14 cellular contexts compared by ENCODE assay signal in the genomic region with DNA sequence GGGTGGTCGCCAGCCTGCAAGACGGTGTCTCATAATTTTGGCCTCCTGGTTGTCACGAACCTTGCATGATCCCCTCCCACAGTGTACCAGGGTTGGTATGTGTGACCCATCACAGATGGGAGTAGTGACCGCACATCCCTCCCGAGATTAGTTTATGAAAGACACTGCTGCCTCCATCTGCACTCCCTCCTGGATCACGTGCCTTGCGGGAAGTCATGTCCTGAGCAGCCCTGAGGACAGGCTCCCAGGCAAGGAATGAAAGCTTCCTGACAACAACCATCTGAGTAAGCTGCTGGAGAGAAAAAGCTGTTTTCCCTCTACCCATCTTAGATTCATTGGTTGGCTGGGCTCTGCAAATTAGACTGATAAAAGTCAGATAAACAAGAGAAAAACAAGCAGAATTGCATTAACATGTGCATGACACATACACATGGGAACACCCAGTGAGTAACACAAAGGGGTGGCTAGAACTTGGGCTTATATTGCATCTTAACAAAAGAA. TPM values are rescaled to one million over a fixed set of nuclear protein-coding genes. Genes with fewer than 3 reads are reported as not detected.
DNase-seq lines count a peak whose midpoint lies in the region; ATAC-seq, FAIRE-seq and TF ChIP-seq lines count a peak whose summit lies in the region.
"Had no signal": no experiment of that assay in that cellular context is flagged by ENCODE, and none has a peak within 500 bp of the region (broad histone marks: within the 10 kb centered on the region; RNA-seq: fewer than 3 reads in every experiment).

No MANE protein-coding gene starts in this region.

- H2BK120ac ChIP-seq in H1 (replicated peaks; ENCODE audit: low read depth, low read length): no peak overlapping the region

- TF ChIP-seq EP300 in H1 (IDR thresholded peaks at IDR 0.05; ENCODE audit: borderline replicate concordance in 1 of 2, low read depth in 2 of 2, low read length in 2 of 2) (no peak), transverse colon (IDR thresholded peaks at IDR 0.05; ENCODE audit: low read depth) (no peak)

- H3K36me3 ChIP-seq in H1 (ENCODE audit: control insufficient read depth in 2 of 4, insufficient read depth in 4 of 4, low read length in 3 of 4): no peaks in the 10 kb centered on the region
- no peaks in the 10 kb centered on the region for H3K36me3 ChIP-seq in transverse colon

- H2BK12ac ChIP-seq in H1 (ENCODE audit: low read depth, low read length): no peak overlapping the region

- no peaks in the 10 kb centered on the region for H3K36me3 Mint-ChIP-seq in CD4-positive, alpha-beta T cell (ENCODE audit: low read depth)
- H3K36me3 Mint-ChIP-seq: memory B cell; stimulated activated memory B cell treated with anti-CD40 and anti-IgM and Interleukin-4, amounts not matched to agents 10 μg/mL and 1 μg/mL and 100 μg/mL, for 72 hours had no signal

- no peak overlapping the region for H4K5ac ChIP-seq in H1 (ENCODE audit: insufficient read length, low read depth, low read length)

- no peak overlapping the region for H2BK5ac ChIP-seq in H1 (ENCODE audit: low read depth, low read length)

- no peak overlapping the region for H3K56ac ChIP-seq in H1 (replicated peaks; ENCODE audit: insufficient read length, low read depth, low read length)

- no peak overlapping the region for H2AK5ac ChIP-seq in H1 (ENCODE audit: low read depth, low read length)

- no peak overlapping the region for H3K4ac ChIP-seq in H1 (replicated peaks; ENCODE audit: insufficient read length, low read depth, low read length)

- H3K79me2 ChIP-seq in H1 (ENCODE audit: control insufficient read depth in 1 of 2, insufficient read depth in 2 of 2, low read length in 2 of 2): no peaks in the 10 kb centered on the region

- peaks cover 25% of the 10 kb centered on the region for H3K27me3 Mint-ChIP-seq in CD4-positive, alpha-beta T cell

- H2BK15ac ChIP-seq in H1 (ENCODE audit: low read length): no peak overlapping the region

- H3K23me2 ChIP-seq in H1 (ENCODE audit: low read depth, low read length): no peaks in the 10 kb centered on the region

- H3K27ac Mint-ChIP-seq in CD4-positive, alpha-beta T cell: no peak overlapping the region
- H3K27ac Mint-ChIP-seq: activated T-helper 2 cell treated with anti-CD3 and anti-CD28 coated beads, Interferon-gamma antibody, Interleukin-2, Interleukin-4, amounts not matched to agents 10 μg/mL and 5 μg/mL and 100 μg/mL, durations not matched to agents 14 hours and 24 hours and 36 hours; memory B cell; stimulated activated memory B cell treated with anti-CD40 and anti-IgM and Interleukin-4, amounts not matched to agents 10 μg/mL and 1 μg/mL and 100 μg/mL, for 72 hours had no signal

- in situ Hi-C loops in transverse colon (cut with MboI; ENCODE audit: low pct_ligation_motif_present in 1 of 4, low pct_unique_long_range_greater_than_20kb in 1 of 4, low sequenced_read_pairs in 3 of 4): no loop called here

- H3K27me3 ChIP-seq in H1 (replicated peaks in 1 of 4; ENCODE audit: control insufficient read depth in 3 of 4, extremely low read depth in 1 of 4, insufficient read depth in 3 of 4, low read length in 3 of 4) (no peaks in the 10 kb centered on the region), transverse colon (no peaks in the 10 kb centered on the region)
- H3K27me3 ChIP-seq in CD4-positive, alpha-beta T cell (ENCODE audit: control insufficient read depth, insufficient read depth, low read length): no peaks in the 10 kb centered on the region

- TF ChIP-seq POLR2A in H1 (IDR thresholded peaks at IDR 0.05; ENCODE audit: control extremely low read depth in 1 of 2, low read depth in 2 of 2, low read length in 2 of 2) (no peak), transverse colon (IDR thresholded peaks at IDR 0.05) (no peak)

- no peak overlapping the region for H4K8ac ChIP-seq in H1 (ENCODE audit: extremely low read depth, insufficient read depth, low read length)

- H3K4me3 ChIP-seq in H1 (ENCODE audit: extremely low read depth in 1 of 4, insufficient read depth in 2 of 4, low read depth in 3 of 4, low read length in 4 of 4): no peak overlapping the region
- H3K4me3 ChIP-seq in transverse colon: no peak overlapping the region

- H3K9me3 ChIP-seq in H1 (ENCODE audit: insufficient read depth in 2 of 2, low read depth in 1 of 2, low read length in 1 of 2) (no peaks in the 10 kb centered on the region), transverse colon (no peaks in the 10 kb centered on the region)
- no peaks in the 10 kb centered on the region for H3K9me3 ChIP-seq in CD4-positive, alpha-beta T cell (ENCODE audit: control insufficient read depth, low read length)

- H3K4me1 Mint-ChIP-seq in CD4-positive, alpha-beta T cell (ENCODE audit: low read depth): no peaks in the 10 kb centered on the region
- H3K4me1 Mint-ChIP-seq: memory B cell; stimulated activated memory B cell treated with anti-CD40 and anti-IgM and Interleukin-4, amounts not matched to agents 10 μg/mL and 1 μg/mL and 100 μg/mL, for 72 hours had no signal

- intact Hi-C loops in transverse colon (cut with DNase I; ENCODE audit: low total_unique reads): no loop called here
- intact Hi-C loops in CD4-positive, alpha-beta T cell (cut with DNase I, micrococcal nuclease): no loop called here

- H3K14ac ChIP-seq in H1 (ENCODE audit: insufficient read length): no peak overlapping the region

- H3K23ac ChIP-seq in H1 (ENCODE audit: insufficient read length): no peak overlapping the region

- FAIRE-seq in H1 (lab: Jason Lieb, UNC): peak; percentile 13

- H2BK20ac ChIP-seq in H1 (ENCODE audit: low read length): no peak overlapping the region

- no peak overlapping the region; a peak in 1 of 4 replicates for H3K4me2 ChIP-seq in H1 (ENCODE audit: insufficient read depth in 1 of 2, low read depth in 2 of 2, low read length in 2 of 2)

- H3K27ac ChIP-seq in H1 (ENCODE audit: low read depth, low read length) (no peak overlapping the region), transverse colon (peak overlapping the region; percentile 42 to 69 (median 58))
- no peak overlapping the region for H3K27ac ChIP-seq in CD4-positive, alpha-beta T cell (ENCODE audit: low read depth, low read length)

- H3K4me1 ChIP-seq in H1 (replicated peaks in 1 of 4; ENCODE audit: control insufficient read depth in 3 of 4, insufficient read depth in 4 of 4, low read length in 3 of 4): peaks cover 0 to 6% (median 2%) of the 10 kb centered on the region in 4 experiments; a peak in 3 of 7 replicates
- H3K4me1 ChIP-seq in transverse colon: peaks cover 0 to 4% (median 0%) of the 10 kb centered on the region in 4 donors

- DNase-seq in NCI-H460 (ENCODE audit: extremely low read depth, low read depth): peak; percentile 59
- no peak for DNase-seq in H1 (ENCODE audit: low read depth in 1 of 2, low spot score in 2 of 2)
- peak; percentile 53 for DNase-seq in left kidney (ENCODE audit: low read depth, low spot score)
- DNase-seq in transverse colon: peak; percentile 30
- DNase-seq in 8988T: no peak
- DNase-seq in stimulated activated naive CD4-positive, alpha-beta T cell (lab: John Stamatoyannopoulos, UW): no peak
- no peak for DNase-seq in CD4-positive, alpha-beta T cell
- DNase-seq: DMS79 treated with DMSO at 0.1 percent for 48 hours; effector CD4-positive, alpha-beta T cell; NCI-H1092 treated with DMSO at 0.1 percent for 48 hours had no signal

- ATAC-seq in CD4-positive, alpha-beta T cell (ENCODE audit: poor library complexity): no peak
- no peak for ATAC-seq in GM18870 (IDR thresholded peaks at IDR 0.05; ENCODE audit: unreplicated experiment)
- ATAC-seq: stimulated activated memory B cell treated with anti-CD40 and anti-IgM and Interleukin-4, amounts not matched to agents 10 μg/mL and 1 μg/mL and 100 μg/mL, for 72 hours had no signal

- no peak overlapping the region for H3K9ac ChIP-seq in H1 (replicated peaks in 1 of 4; ENCODE audit: extremely low read depth in 1 of 4, low read depth in 3 of 4, low read length in 3 of 4)

- H3K79me1 ChIP-seq in H1 (ENCODE audit: low read depth, low read length): no peaks in the 10 kb centered on the region

- no peaks in the 10 kb centered on the region for H4K20me1 ChIP-seq in H1 (replicated peaks in 1 of 2; ENCODE audit: control insufficient read depth in 1 of 2, insufficient read depth in 2 of 2, low read length in 2 of 2)

- no peak overlapping the region for H3K18ac ChIP-seq in H1 (ENCODE audit: extremely low read depth, low read length)

- no peak for TF ChIP-seq CTCF in H1 (IDR thresholded peaks at IDR 0.05; ENCODE audit: control extremely low read depth in 1 of 3, insufficient read depth in 1 of 3, low read depth in 1 of 3, low read length in 3 of 3)
- TF ChIP-seq CTCF in transverse colon (IDR thresholded peaks at IDR 0.05): no peak
- TF ChIP-seq CTCF in CD4-positive, alpha-beta T cell (IDR thresholded peaks at IDR 0.05): no peak

- CTCF ChIA-PET in H1 (lab: Charles Lee; ENCODE audit: partially characterized antibody): interaction anchor here (0.8 to 1.5 kb wide), 2 partner anchors 12 to 13 kb away, joined by 3 read pairs; no protein-coding TSS in a partner anchor
- CTCF ChIA-PET in CD4-positive, alpha-beta T cell (lab: Charles Lee): no interaction called here

- H3K4me3 Mint-ChIP-seq in CD4-positive, alpha-beta T cell: no peak overlapping the region
- H3K4me3 Mint-ChIP-seq: memory B cell; stimulated activated memory B cell treated with anti-CD40 and anti-IgM and Interleukin-4, amounts not matched to agents 10 μg/mL and 1 μg/mL and 100 μg/mL, for 72 hours had no signal

- H3K9me3 Mint-ChIP-seq in CD4-positive, alpha-beta T cell: no peaks in the 10 kb centered on the region
- H3K9me3 Mint-ChIP-seq: activated T-helper 2 cell treated with anti-CD3 and anti-CD28 coated beads, Interferon-gamma antibody, Interleukin-2, Interleukin-4, amounts not matched to agents 10 μg/mL and 5 μg/mL and 100 μg/mL, durations not matched to agents 14 hours and 24 hours and 36 hours; memory B cell; stimulated activated memory B cell treated with anti-CD40 and anti-IgM and Interleukin-4, amounts not matched to agents 10 μg/mL and 1 μg/mL and 100 μg/mL, for 72 hours had no signal

- 92% methylated on average over 7 of the region's 7 CpGs; no CpG with 5 or more reads in 1 of the 2 experiments for WGBS in H1 (ENCODE audit: extremely low coverage in 1 of 2, insufficient coverage in 1 of 2, insufficient read length in 1 of 2, insufficient replicate concordance in 2 of 2, low coverage in 1 of 2, low lambda C conversion rate in 2 of 2, missing lambda C conversion rate in 1 of 2), 2 experiments
- WGBS in transverse colon (ENCODE audit: low coverage in 1 of 2), 2 donors: 54% methylated on average over 7 of the region's 7 CpGs; no CpG with 5 or more reads in 1 of the 2 donors

- H2AFZ ChIP-seq in H1 (ENCODE audit: low read length): no peak overlapping the region

- POLR2A ChIA-PET in H1 (lab: Charles Lee; ENCODE audit: partially characterized antibody): no interaction called here
- POLR2A ChIA-PET in CD4-positive, alpha-beta T cell (lab: Charles Lee): no interaction called here

- no peak overlapping the region for H4K91ac ChIP-seq in H1 (replicated peaks; ENCODE audit: insufficient read length, low read length)

- no peak for TF ChIP-seq RAD21 in H1 (IDR thresholded peaks at IDR 0.05 in 1 of 2, conservative IDR thresholded peaks at IDR 0.05 in 1 of 2; ENCODE audit: low read depth in 2 of 2, low read length in 2 of 2)

RNA-seq across cellular contexts. Expression of a gene that starts 14.4 kb away (rescaled TPM):
- total RNA-seq in NCI-H460 (2014; rRNA removed; shearing (Covaris generic)): not detected in 2 replicates
- polyA plus RNA-seq in NCI-H460 (2014; cell fraction: nucleus; rRNA removed): 0.47 and 1.1 TPM in 2 replicates
- total RNA-seq in H1 (2021; fragmentation: NEBNext Ultra II Directional; extraction: Animal tissue kit (Norgen Biotek cat#: 25700)): 3.0 TPM in 2 replicates
- 6.9 and 7.3 TPM in 2 replicates for polyA plus RNA-seq in H1 (2011; rRNA removed)
- 7.7 TPM for polyA plus RNA-seq in H1 (2011; cell fraction: cytosol; rRNA removed)
- polyA plus RNA-seq in H1 (2011; cell fraction: nucleus; rRNA removed): 12.7 TPM
- polyA plus RNA-seq in H1 (2012, experiment 1 of 2): 4.7 to 6.9 TPM (median 4.9 TPM) in 4 replicates
- polyA plus RNA-seq in H1 (2012, experiment 2 of 2): 3.7 TPM
- polyA plus RNA-seq in H1 (2013, experiment 1 of 2): 2.9 TPM
- polyA plus RNA-seq in H1 (2013, experiment 2 of 2): 2.7 TPM
- 7.6 and 10.0 TPM in 2 replicates for polyA minus RNA-seq in H1 (2011; rRNA and poly(A)+ RNA removed)
- 4.3 TPM for polyA minus RNA-seq in H1 (2011; cell fraction: cytosol; rRNA and poly(A)+ RNA removed)
- polyA minus RNA-seq in H1 (2011; cell fraction: nucleus; rRNA and poly(A)+ RNA removed): 5.8 TPM
- total RNA-seq in transverse colon: 10 to 100 TPM in 2 of 4 donors, 1 to 10 TPM in 2; 4.0 to 13.5 (median 10.4) TPM
- not detected for total RNA-seq in CD4-positive, alpha-beta T cell
- total RNA-seq: activated T-helper 2 cell treated with anti-CD3 and anti-CD28 coated beads, Interferon-gamma antibody, Interleukin-2, Interleukin-4, amounts not matched to agents 10 μg/mL and 5 μg/mL and 100 μg/mL, durations not matched to agents 14 hours and 24 hours and 36 hours had no signal

Comparison
In these comparisons a context has a peak if more than half of its experiments do, and no peak if none do; other contexts are left out.
1. DNase-seq: peak in NCI-H460 (single experiment), left kidney (single experiment) and transverse colon (single experiment); none in H1 (0 of 2), 8988T (single experiment), stimulated activated naive CD4-positive, alpha-beta T cell (0 of 6) and CD4-positive, alpha-beta T cell (0 of 10).
2. H3K27ac ChIP-seq: peak in transverse colon (4 of 4); none in H1 (single experiment) and CD4-positive, alpha-beta T cell (single experiment).